ENCODE assay signal across 1 cellular context in genomic region chr14:32022938-32023466, GRCh38.
TF ChIP-seq lines count a peak whose summit lies in the region.

No MANE protein-coding gene starts in this region.

TF ChIP-seq in H1, 55 proteins besides CTCF, POLR2A, EP300 and RAD21 (continued from another document):
- TF ChIP-seq EGR1 (IDR thresholded peaks at IDR 0.05; ENCODE audit: borderline replicate concordance, low read depth, low read length) (no peak), RBBP5 (IDR thresholded peaks at IDR 0.05; ENCODE audit: borderline replicate concordance, low read depth, low read length) (no peak), FOSL1 (IDR thresholded peaks at IDR 0.05; ENCODE audit: insufficient read depth, low read depth, low read length) (no peak), KDM1A (IDR thresholded peaks at IDR 0.05; ENCODE audit: borderline replicate concordance, low read length) (no peak), BCL11A (IDR thresholded peaks at IDR 0.05; ENCODE audit: low read depth in 2 of 2, low read length in 2 of 2) (no peak), E2F6 (IDR thresholded peaks at IDR 0.05) (no peak), CBX5 (IDR thresholded peaks at IDR 0.05; ENCODE audit: low read depth, low read length) (no peak), BACH1 (IDR thresholded peaks at IDR 0.05; ENCODE audit: low read length) (no peak), ZNF274 (IDR thresholded peaks at IDR 0.05; ENCODE audit: borderline replicate concordance, extremely low read depth, low read length) (no peak), GTF2F1 (IDR thresholded peaks at IDR 0.05; ENCODE audit: borderline replicate concordance, low read depth, low read length) (no peak), USF2 (IDR thresholded peaks at IDR 0.05; ENCODE audit: low read length) (no peak), CHD2 (IDR thresholded peaks at IDR 0.05; ENCODE audit: low read length) (no peak), RXRA (IDR thresholded peaks at IDR 0.05; ENCODE audit: insufficient read depth, low read depth, low read length) (no peak), KDM5A (IDR thresholded peaks at IDR 0.05; ENCODE audit: low read length) (no peak)
